In the genomic region with DNA sequence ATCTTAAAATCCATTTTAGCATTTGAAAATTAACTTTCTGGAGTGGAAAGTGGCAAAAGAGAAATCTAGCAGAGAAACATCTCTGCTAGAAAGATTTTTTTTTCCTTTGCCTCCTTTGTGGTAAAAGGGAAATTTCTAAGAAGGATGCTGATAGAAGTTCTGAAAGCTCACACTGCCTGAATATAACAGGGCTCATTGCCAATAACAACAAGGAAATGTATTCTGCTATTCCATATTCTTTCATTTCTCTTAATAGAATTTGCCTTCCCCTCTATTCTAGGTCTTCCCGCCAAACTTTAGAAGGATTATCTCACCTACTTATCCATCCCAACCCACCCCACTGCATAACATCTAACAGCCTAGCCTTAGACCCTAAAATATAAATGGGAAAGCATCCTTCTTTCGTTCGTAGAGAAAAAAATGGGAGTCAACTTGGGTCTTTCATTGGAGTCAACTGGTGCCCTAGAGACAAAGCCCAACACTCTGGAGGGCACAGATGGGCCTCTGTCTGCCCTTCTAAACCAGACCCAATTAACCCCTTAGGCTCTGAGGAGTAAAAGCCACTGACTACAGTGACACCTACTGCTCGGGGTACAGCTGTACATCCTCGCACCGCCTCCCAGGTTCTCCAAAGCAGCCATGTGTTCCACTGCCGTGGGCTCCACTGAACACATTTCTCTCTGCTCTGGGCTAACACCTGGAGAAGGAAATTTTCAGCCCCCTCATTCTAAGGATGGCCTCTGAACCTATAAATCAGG, we compare ENCODE assay signal across 1 cellular context.
TF ChIP-seq lines count a peak whose summit lies in the region.

No MANE protein-coding gene starts in this region.

TF ChIP-seq in HEK293, 187 proteins besides CTCF, POLR2A, EP300 and RAD21 (continued from another document):
- TF ChIP-seq, protein P1, sequence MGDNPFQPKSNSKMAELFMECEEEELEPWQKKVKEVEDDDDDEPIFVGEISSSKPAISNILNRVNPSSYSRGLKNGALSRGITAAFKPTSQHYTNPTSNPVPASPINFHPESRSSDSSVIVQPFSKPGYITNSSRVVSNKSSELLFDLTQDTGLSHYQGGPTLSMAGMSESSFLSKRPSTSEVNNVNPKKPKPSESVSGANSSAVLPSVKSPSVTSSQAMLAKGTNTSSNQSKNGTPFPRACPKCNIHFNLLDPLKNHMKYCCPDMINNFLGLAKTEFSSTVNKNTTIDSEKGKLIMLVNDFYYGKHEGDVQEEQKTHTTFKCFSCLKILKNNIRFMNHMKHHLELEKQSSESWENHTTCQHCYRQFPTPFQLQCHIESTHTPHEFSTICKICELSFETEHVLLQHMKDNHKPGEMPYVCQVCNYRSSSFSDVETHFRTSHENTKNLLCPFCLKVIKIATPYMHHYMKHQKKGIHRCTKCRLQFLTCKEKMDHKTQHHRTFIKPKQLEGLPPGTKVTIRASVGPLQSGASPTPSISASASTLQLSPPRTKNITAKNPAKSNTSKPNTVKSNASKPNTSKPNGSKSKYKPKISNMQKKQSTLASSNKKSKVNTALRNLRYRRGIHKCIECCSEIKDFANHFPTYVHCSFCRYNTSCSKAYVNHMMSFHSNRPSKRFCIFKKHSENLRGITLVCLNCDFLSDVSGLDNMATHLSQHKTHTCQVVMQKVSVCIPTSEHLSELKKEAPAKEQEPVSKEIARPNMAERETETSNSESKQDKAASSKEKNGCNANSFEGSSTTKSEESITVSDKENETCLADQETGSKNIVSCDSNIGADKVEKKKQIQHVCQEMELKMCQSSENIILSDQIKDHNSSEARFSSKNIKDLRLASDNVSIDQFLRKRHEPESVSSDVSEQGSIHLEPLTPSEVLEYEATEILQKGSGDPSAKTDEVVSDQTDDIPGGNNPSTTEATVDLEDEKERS (tag by site-specific recombination; IDR thresholded peaks at IDR 0.05), result no peak
- TF ChIP-seq ZNF2 (tag by site-specific recombination; IDR thresholded peaks at IDR 0.05) (0 out of 2 replicates have a peak, but pooled peaks have one; percentile 28), ZNF366 (tag by site-specific recombination; conservative IDR thresholded peaks at IDR 0.05) (peak; percentile 36), ZNF600 (tag by site-specific recombination; IDR thresholded peaks at IDR 0.05) (peak; percentile 63)
- TF ChIP-seq, protein P2, sequence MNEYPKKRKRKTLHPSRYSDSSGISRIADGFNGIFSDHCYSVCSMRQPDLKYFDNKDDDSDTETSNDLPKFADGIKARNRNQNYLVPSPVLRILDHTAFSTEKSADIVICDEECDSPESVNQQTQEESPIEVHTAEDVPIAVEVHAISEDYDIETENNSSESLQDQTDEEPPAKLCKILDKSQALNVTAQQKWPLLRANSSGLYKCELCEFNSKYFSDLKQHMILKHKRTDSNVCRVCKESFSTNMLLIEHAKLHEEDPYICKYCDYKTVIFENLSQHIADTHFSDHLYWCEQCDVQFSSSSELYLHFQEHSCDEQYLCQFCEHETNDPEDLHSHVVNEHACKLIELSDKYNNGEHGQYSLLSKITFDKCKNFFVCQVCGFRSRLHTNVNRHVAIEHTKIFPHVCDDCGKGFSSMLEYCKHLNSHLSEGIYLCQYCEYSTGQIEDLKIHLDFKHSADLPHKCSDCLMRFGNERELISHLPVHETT (tag by site-specific recombination; IDR thresholded peaks at IDR 0.05), result no peak
